In the genomic region with DNA sequence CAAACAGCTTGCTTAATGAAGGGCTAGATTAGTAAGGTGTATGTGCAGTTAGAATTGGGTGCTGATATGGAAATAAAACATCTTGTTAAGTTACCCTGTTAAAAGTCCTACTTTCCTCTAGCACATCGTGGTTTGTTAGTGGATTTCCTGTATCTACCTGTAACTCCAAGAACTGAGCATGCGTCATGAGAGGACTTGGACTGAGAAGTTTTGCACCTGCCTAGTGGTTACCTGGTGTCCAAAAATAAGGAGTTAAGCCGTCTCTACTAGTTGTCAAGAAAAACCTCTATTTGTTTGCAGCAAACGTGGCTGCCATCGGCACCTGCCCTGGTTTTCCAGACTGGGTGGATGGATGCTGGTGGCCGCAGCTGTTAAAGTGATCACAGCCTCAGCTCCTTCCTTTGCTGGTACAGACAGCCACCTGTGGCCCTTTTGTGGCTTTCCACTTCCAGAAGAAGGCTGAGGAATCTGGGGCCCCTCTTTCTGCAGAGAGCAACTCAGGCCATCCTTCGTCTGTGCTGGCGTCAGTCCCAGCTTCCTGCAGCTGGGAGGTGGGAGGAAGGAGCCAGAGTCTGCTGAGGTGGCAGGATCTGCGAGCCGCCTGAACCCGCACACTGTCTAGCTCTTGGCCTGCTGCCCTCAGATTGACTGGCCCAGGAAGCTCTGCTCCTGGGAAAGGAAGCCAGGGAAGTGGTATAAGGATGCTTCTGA, we compare ENCODE assay signal across 8 cellular contexts. TPM values are rescaled to one million over a fixed set of nuclear protein-coding genes. Genes with fewer than 3 reads are reported as not detected.
DNase-seq lines count a peak whose midpoint lies in the region; ATAC-seq and TF ChIP-seq lines count a peak whose summit lies in the region.

No MANE protein-coding gene starts in this region.

- H3K4me3 ChIP-seq in A673 (ENCODE audit: low read depth, low read length, poor library complexity, severe bottlenecking): no peak overlapping the region

- TF ChIP-seq CTCF in A673 (conservative IDR thresholded peaks at IDR 0.05; ENCODE audit: low read depth, low read length): no peak

- intact Hi-C loops in A673 (cut with micrococcal nuclease; ENCODE audit: unreplicated experiment): loop anchor here (5.0 kb wide), 3 partner anchors 35 to 55 kb away; partner anchors contain the start of gene CABLES1

- CTCF ChIA-PET in A673 (lab: Charles Lee): no interaction called here

- H3K27ac ChIP-seq in A673 (ENCODE audit: low read depth, low read length, poor library complexity, severe bottlenecking): no peak overlapping the region

- DNase-seq in A673 (ENCODE audit: low spot score) (peak; percentile 81), HPDE6-E6E7 (ENCODE audit: extremely low spot score) (peak; percentile 10), amygdala (lab: John Stamatoyannopoulos, UW) (peak in 47 of 56 donors; percentile 10 to 76 (median 48)), left kidney (ENCODE audit: low read depth, low spot score) (peak; percentile 72), midbrain (lab: John Stamatoyannopoulos, UW) (no peak), LoVo (ENCODE audit: low spot score) (no peak)
- no peak for DNase-seq in NK-92 treated with Interleukin-12 subunit alpha and Interleukin-12 subunit beta, amount 100 ng/mL, for 24 hours (lab: John Stamatoyannopoulos, UW)

- peaks cover 45% of the 10 kb centered on the region for H3K4me1 ChIP-seq in A673 (ENCODE audit: insufficient read depth, low read length, poor library complexity, severe bottlenecking)

- no peaks in the 10 kb centered on the region for H3K36me3 ChIP-seq in A673 (ENCODE audit: insufficient read depth, low read length, poor library complexity, severe bottlenecking)

- no peaks in the 10 kb centered on the region for H3K9me3 ChIP-seq in A673 (ENCODE audit: low read depth, low read length, poor library complexity, severe bottlenecking)

- POLR2A ChIA-PET in A673 (lab: Charles Lee; ENCODE audit: low non-redundant PET): no interaction called here

- BruUV-seq in A673 (replicated peaks; lab: Mats Ljungman, UMichigan): no TSS peak

- no peak for ATAC-seq in HG03565 (IDR thresholded peaks at IDR 0.05; ENCODE audit: unreplicated experiment)

- H3K27me3 ChIP-seq in A673 (replicated peaks; ENCODE audit: insufficient read depth, low read depth, low read length, poor library complexity): no peaks in the 10 kb centered on the region

RNA-seq across cellular contexts. Expression of gene CABLES1, which starts 56.8 kb away (rescaled TPM):
- total RNA-seq in A673 (2021): 7.1 and 7.2 TPM in 2 replicates

Comparison
In these comparisons a context has a peak if more than half of its experiments do, and no peak if none do; other contexts are left out.
1. DNase-seq: peak in A673 (single experiment), HPDE6-E6E7 (single experiment), amygdala (47 of 56) and left kidney (single experiment); none in midbrain (single experiment), LoVo (single experiment) and NK-92 treated with Interleukin-12 subunit alpha and Interleukin-12 subunit beta, amount 100 ng/mL, for 24 hours (single experiment).